Comparison of ENCODE assay signal across 8 cellular contexts in the genomic region with DNA sequence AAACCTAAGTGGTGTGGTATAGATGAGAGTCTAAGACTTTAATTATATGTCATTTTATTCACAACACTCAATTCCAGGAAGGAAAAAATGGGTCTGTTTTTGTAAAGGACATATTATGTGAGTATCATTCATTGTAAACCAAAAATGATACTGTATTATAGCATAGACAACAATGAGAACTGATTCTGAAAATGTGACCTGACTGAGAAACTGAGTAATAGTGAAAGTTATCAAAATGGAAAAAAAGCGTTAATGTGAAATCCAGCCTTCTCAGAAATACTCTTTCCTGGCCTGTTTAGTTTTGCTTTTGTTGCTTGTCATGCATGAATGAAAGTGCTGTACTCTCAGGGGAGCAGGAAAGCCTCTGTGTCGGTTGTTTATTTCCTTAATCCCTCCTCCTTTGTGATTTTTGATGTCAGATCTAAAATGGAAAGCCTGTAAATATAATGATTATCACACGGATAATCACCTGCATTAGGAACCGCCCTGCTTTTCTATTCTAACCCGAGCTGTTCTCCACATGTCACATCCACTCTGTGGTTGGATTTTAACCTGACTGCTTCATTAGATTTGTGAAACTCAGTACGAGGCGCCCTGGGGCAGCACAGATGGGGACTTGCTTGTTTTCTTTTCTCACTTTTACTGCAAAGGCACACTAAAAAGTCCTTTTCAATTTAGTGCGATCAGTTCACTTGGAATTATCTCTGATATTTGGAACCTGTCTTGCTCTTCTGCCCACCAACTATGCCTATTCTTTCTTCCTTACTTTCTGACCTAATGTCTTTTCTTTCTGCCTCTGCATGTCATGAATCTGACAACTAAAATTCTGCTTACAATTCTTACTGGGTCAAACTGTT.
DNase-seq lines count a peak whose midpoint lies in the region; ATAC-seq and TF ChIP-seq lines count a peak whose summit lies in the region.

No MANE protein-coding gene starts in this region.

- TF ChIP-seq EP300 in stomach (IDR thresholded peaks at IDR 0.05), result no peak

- WGBS in body of pancreas, 2 donors, result 5 to 9% methylated on average over 8 of the region's 8 CpGs
- no CpG with 5 or more reads among the region's 8 CpGs for WGBS in mesendoderm (ENCODE audit: extremely low coverage, insufficient coverage, low lambda C conversion rate)
- 14 to 20% (median 16%) methylated on average over 8 of the region's 8 CpGs for WGBS in stomach, 5 donors

- no peak overlapping the region for H3K18ac ChIP-seq in mesendoderm (ENCODE audit: low read length)

- H3K9ac ChIP-seq in mesendoderm (ENCODE audit: low read length), result no peak overlapping the region

- H3K79me1 ChIP-seq in mesendoderm (ENCODE audit: low read length), result no peaks in the 10 kb centered on the region

- H3K4ac ChIP-seq in mesendoderm (ENCODE audit: low read depth, low read length), result no peak overlapping the region

- no peak overlapping the region for H2BK120ac ChIP-seq in mesendoderm (ENCODE audit: low read depth, low read length)

- peaks cover 36% of the 10 kb centered on the region for H3K4me1 ChIP-seq in body of pancreas
- H3K4me1 ChIP-seq in mesendoderm (ENCODE audit: control insufficient read depth, low read depth, low read length), result no peaks in the 10 kb centered on the region
- peaks cover 10 to 57% (median 35%) of the 10 kb centered on the region in 4 donors for H3K4me1 ChIP-seq in stomach

- H2BK15ac ChIP-seq in mesendoderm (replicated peaks; ENCODE audit: low read depth), result no peak overlapping the region

- no peaks in the 10 kb centered on the region for H3K36me3 ChIP-seq in body of pancreas (replicated peaks in 1 of 2; ENCODE audit: insufficient read depth in 1 of 2, low read depth in 2 of 2)
- H3K36me3 ChIP-seq in mesendoderm (ENCODE audit: control insufficient read depth, insufficient read depth, low read length), result no peaks in the 10 kb centered on the region
- no peaks in the 10 kb centered on the region for H3K36me3 ChIP-seq in stomach

- no peak overlapping the region for H4K8ac ChIP-seq in mesendoderm (ENCODE audit: low read depth, low read length)

- H3K27ac ChIP-seq in body of pancreas, result peak overlapping the region; percentile 12 to 73 (median 59)
- H3K27ac ChIP-seq in mesendoderm (ENCODE audit: low read depth, low read length), result no peak overlapping the region
- peak overlapping the region; percentile 21 to 74 (median 59) for H3K27ac ChIP-seq in stomach

- DNase-seq in CD1c-positive myeloid dendritic cell (ENCODE audit: extremely low spot score), result peak; percentile 20
- DNase-seq in RPMI8226, result peak; percentile 53
- peak in 2 of 4 donors; percentile 14 to 23 for DNase-seq in body of pancreas
- peak; percentile 10 for DNase-seq in mesendoderm
- DNase-seq in stomach, result no peak
- no peak for DNase-seq in SHP77 (lab: John Stamatoyannopoulos, UW)

- H3K4me3 ChIP-seq in body of pancreas, result no peak overlapping the region
- no peak overlapping the region for H3K4me3 ChIP-seq in mesendoderm (ENCODE audit: low read length)
- peak overlapping the region in 1 of 4 donors; percentile 4 for H3K4me3 ChIP-seq in stomach

- no peak overlapping the region for H4K5ac ChIP-seq in mesendoderm (ENCODE audit: low read length)

- H2BK5ac ChIP-seq in mesendoderm (ENCODE audit: low read length), result no peak overlapping the region

- TF ChIP-seq POLR2A in body of pancreas (IDR thresholded peaks at IDR 0.05) (no peak), stomach (IDR thresholded peaks at IDR 0.05) (no peak)

- TF ChIP-seq CTCF in body of pancreas (IDR thresholded peaks at IDR 0.05) (no peak), stomach (IDR thresholded peaks at IDR 0.05) (no peak)

- H3K79me2 ChIP-seq in mesendoderm (ENCODE audit: control insufficient read depth, insufficient read depth, low read length), result no peaks in the 10 kb centered on the region

- peak; percentile 78 for ATAC-seq in GM19324 (IDR thresholded peaks at IDR 0.05; ENCODE audit: low FRiP score, unreplicated experiment)
- peak; percentile 61 for ATAC-seq in HG03342 (IDR thresholded peaks at IDR 0.05; ENCODE audit: unreplicated experiment)
- no peak for ATAC-seq in body of pancreas

- no peak overlapping the region for H3K4me2 ChIP-seq in mesendoderm (ENCODE audit: low read length)

- H3K27me3 ChIP-seq in body of pancreas, result no peaks in the 10 kb centered on the region
- no peaks in the 10 kb centered on the region for H3K27me3 ChIP-seq in mesendoderm (ENCODE audit: insufficient read depth, low read length, poor library complexity)
- no peaks in the 10 kb centered on the region for H3K27me3 ChIP-seq in stomach

- H3K9me3 ChIP-seq in body of pancreas (no peaks in the 10 kb centered on the region), stomach (no peaks in the 10 kb centered on the region)

- no peak overlapping the region for H2AK5ac ChIP-seq in mesendoderm (ENCODE audit: low read length)

- H3K23ac ChIP-seq in mesendoderm (ENCODE audit: low read length), result no peak overlapping the region

- intact Hi-C loops in body of pancreas (cut with DNase I) (no loop called here), stomach (cut with DNase I; ENCODE audit: low total_unique reads) (no loop called here)

- H3K56ac ChIP-seq in mesendoderm (ENCODE audit: low read length), result no peak overlapping the region

Comparison
In these comparisons a context has a peak if more than half of its experiments do, and no peak if none do; other contexts are left out.
1. DNase-seq: peak in CD1c-positive myeloid dendritic cell (single experiment), RPMI8226 (single experiment) and mesendoderm (single experiment); none in stomach (single experiment) and SHP77 (0 of 2).